ENCODE assay signal across 8 cellular contexts in genomic region chrX:139931646-139932076, GRCh38. TPM values are rescaled to one million over a fixed set of nuclear protein-coding genes. Genes with fewer than 3 reads are reported as not detected.
A peak's percentile ranks its signal among the peaks of the same experiment; 100 is the strongest.
DNase-seq lines count a peak whose midpoint lies in the region; ATAC-seq, FAIRE-seq and TF ChIP-seq lines count a peak whose summit lies in the region.

No MANE protein-coding gene starts in this region.

- no peaks in the 10 kb centered on the region for H3K36me3 ChIP-seq in ACC112 (ENCODE audit: insufficient read depth, low read length)
- no peaks in the 10 kb centered on the region for H3K36me3 ChIP-seq in HUES6 (ENCODE audit: control insufficient read depth, insufficient read depth, low read length)
- H3K36me3 ChIP-seq in bronchial epithelial cell (ENCODE audit: control insufficient read depth, insufficient read depth, low read length): no peaks in the 10 kb centered on the region
- no peaks in the 10 kb centered on the region for H3K36me3 ChIP-seq in mucosa of stomach (ENCODE audit: control insufficient read depth, insufficient read depth, low read length)

- peaks cover 39% of the 10 kb centered on the region for H3K79me2 ChIP-seq in ACC112 (ENCODE audit: control insufficient read depth, insufficient read depth, low read length, unreplicated experiment)

- H3K4me3 ChIP-seq in ACC112 (ENCODE audit: low read depth, low read length): peak overlapping the region; percentile 78
- peak overlapping the region; percentile 87 for H3K4me3 ChIP-seq in HUES6 (ENCODE audit: low read depth, low read length)
- H3K4me3 ChIP-seq in bronchial epithelial cell (ENCODE audit: low read depth, low read length): peak overlapping the region; percentile 71
- H3K4me3 ChIP-seq in mucosa of stomach (ENCODE audit: low read length): peak overlapping the region; percentile 41

- no peak for DNase-seq in bronchial epithelial cell (ENCODE audit: low read depth)
- DNase-seq in NCI-H1417 treated with DMSO at 0.1 percent for 48 hours (lab: John Stamatoyannopoulos, UW): no peak
- no peak for DNase-seq in OCI-M1 (lab: John Stamatoyannopoulos, UW)

- H3K9me3 ChIP-seq in HUES6 (ENCODE audit: control insufficient read depth, insufficient read depth, low read depth, low read length): no peaks in the 10 kb centered on the region
- H3K9me3 ChIP-seq in mucosa of stomach (ENCODE audit: control insufficient read depth, low read length): no peaks in the 10 kb centered on the region

- TF ChIP-seq CTCF in bronchial epithelial cell (IDR thresholded peaks at IDR 0.05; ENCODE audit: insufficient read depth, low read length, severe bottlenecking): no peak

- ATAC-seq in HG03565 (IDR thresholded peaks at IDR 0.05; ENCODE audit: unreplicated experiment): no peak
- no peak for ATAC-seq in GM21529 (IDR thresholded peaks at IDR 0.05; ENCODE audit: unreplicated experiment)

- H3K4me1 ChIP-seq in ACC112 (ENCODE audit: control insufficient read depth, insufficient read depth, low read length, unreplicated experiment): peaks cover 14% of the 10 kb centered on the region
- peaks cover 32% of the 10 kb centered on the region for H3K4me1 ChIP-seq in HUES6 (ENCODE audit: control insufficient read depth, insufficient read depth, low read length)
- no peaks in the 10 kb centered on the region for H3K4me1 ChIP-seq in mucosa of stomach (ENCODE audit: control insufficient read depth, insufficient read depth, low read length)

- no peak for FAIRE-seq in bronchial epithelial cell (lab: Jason Lieb, UNC)

- no peak overlapping the region for H3K27ac ChIP-seq in ACC112 (ENCODE audit: low read depth, low read length)
- H3K27ac ChIP-seq in HUES6 (ENCODE audit: low read depth, low read length): peak overlapping the region; percentile 47; the same call in 1 of the 2 replicates

- H3K27me3 ChIP-seq in ACC112 (ENCODE audit: insufficient read depth, low read length) (no peaks in the 10 kb centered on the region), HUES6 (ENCODE audit: control insufficient read depth, insufficient read depth, low read length) (no peaks in the 10 kb centered on the region), bronchial epithelial cell (ENCODE audit: control insufficient read depth, insufficient read depth, low read length) (no peaks in the 10 kb centered on the region), mucosa of stomach (ENCODE audit: control insufficient read depth, insufficient read depth, low read length) (no peaks in the 10 kb centered on the region)

- peak overlapping the region; percentile 90 for H3K9ac ChIP-seq in HUES6 (ENCODE audit: low read length)
- H3K9ac ChIP-seq in mucosa of stomach (ENCODE audit: low read length): peak overlapping the region; percentile 66

- H2AFZ ChIP-seq in ACC112 (ENCODE audit: low read length, unreplicated experiment): no peak overlapping the region

RNA-seq across cellular contexts. Expression of gene ATP11C, which starts 1.2 kb away (rescaled TPM):
- total RNA-seq in bronchial epithelial cell: 10.0 and 11.3 TPM in 2 replicates

RNA-seq across cellular contexts. Expression of gene CXorf66, which starts 33.7 kb away (rescaled TPM):
- total RNA-seq in bronchial epithelial cell: not detected in 2 replicates
